ENCODE assay signal across 30 cellular contexts in the genomic region with DNA sequence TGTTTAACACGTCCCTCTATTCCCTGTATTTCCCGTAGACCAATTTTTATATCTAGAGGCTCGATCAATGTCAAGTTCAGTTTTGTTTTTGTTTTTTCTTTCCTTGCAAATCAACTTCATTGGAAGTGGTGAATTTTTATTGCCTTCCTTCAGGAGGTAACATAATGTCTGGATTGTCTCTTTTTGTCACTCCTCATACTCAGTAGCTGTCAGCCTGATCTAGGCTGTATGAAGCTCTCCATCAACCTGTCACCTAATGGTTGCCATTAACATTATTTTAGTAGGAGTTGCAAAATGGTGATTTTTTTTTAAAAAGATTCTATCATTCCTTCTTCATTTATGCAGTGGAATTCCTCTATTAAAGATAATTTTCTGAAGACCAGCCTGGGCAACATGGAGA.
"Had no signal": no experiment of that assay in that cellular context is flagged by ENCODE, and none has a peak within 500 bp of the region (broad histone marks: within the 10 kb centered on the region; RNA-seq: fewer than 3 reads in every experiment).

No MANE protein-coding gene starts in this region.

- H3K27ac ChIP-seq: adrenal gland, ascending aorta, body of pancreas, brain microvascular endothelial cell, breast epithelium, cardiac muscle cell had no signal

- H3K36me3 ChIP-seq: adrenal gland, ascending aorta, brain microvascular endothelial cell, breast epithelium, cardiac muscle cell had no signal

- H3K9me3 ChIP-seq: adrenal gland, ascending aorta, body of pancreas, breast epithelium had no signal

- DNase-seq: activated effector memory CD4-positive, alpha-beta T cell treated with anti-CD3 and anti-CD28 coated beads, Interleukin-2, amount 50 U/mL, for 16 hours; activated effector memory CD4-positive, alpha-beta T cell treated with Interleukin-2 at 50 U/mL for 16 hours; activated gamma-delta T cell; activated gamma-delta T cell treated with Interleukin-2 at 50 U/mL for 16 hours; activated naive CD4-positive, alpha-beta T cell; activated naive CD4-positive, alpha-beta T cell treated with anti-CD3 and anti-CD28 coated beads for 36 hours; activated naive CD4-positive, alpha-beta T cell treated with anti-CD3 and anti-CD28 coated beads, Interleukin-2, amount 10 ng/mL, durations not matched to agents 7 days and 5 days; activated naive CD4-positive, alpha-beta T cell treated with anti-CD3 and anti-CD28 coated beads, Interleukin-2, amount 50 U/mL, for 16 hours; activated naive CD4-positive, alpha-beta T cell treated with Interleukin-2 at 50 U/mL for 16 hours; activated naive CD8-positive, alpha-beta T cell treated with anti-CD3 and anti-CD28 coated beads for 36 hours; activated naive CD8-positive, alpha-beta T cell treated with anti-CD3 and anti-CD28 coated beads, Interleukin-2, amount 10 ng/mL, durations not matched to agents 7 days and 5 days; activated naive CD8-positive, alpha-beta T cell treated with anti-CD3 and anti-CD28 coated beads, Interleukin-2, amount 50 U/mL, for 24 hours; activated T-cell treated with anti-CD3 and anti-CD28 coated beads, Interleukin-2, amount 50 U/mL, for 1 hour; activated T-cell treated with anti-CD3 and anti-CD28 coated beads, Interleukin-2, amount 50 U/mL, for 24 hours; activated T-cell treated with anti-CD3 and anti-CD28 coated beads, Interleukin-2, amount 50 U/mL, for 4 hours; activated T-cell treated with anti-CD3 and anti-CD28 coated beads, Interleukin-2, amount 50 U/mL, for 48 hours; activated T-cell treated with anti-CD3 and anti-CD28 coated beads, Interleukin-2, amount 50 U/mL, for 72 hours; adrenal gland; amniotic stem cell; amygdala; anterior cingulate cortex; aorta; body of pancreas; brain microvascular endothelial cell; caudate nucleus; central memory CD4-positive, alpha-beta T cell; cerebellar nuclear complex had no signal

- H3K27me3 ChIP-seq: adrenal gland, ascending aorta, body of pancreas, brain microvascular endothelial cell, breast epithelium, cardiac muscle cell had no signal

- H3K4me3 ChIP-seq: adrenal gland, ascending aorta, body of pancreas, breast epithelium, cardiac muscle cell had no signal
